In the genomic region with DNA sequence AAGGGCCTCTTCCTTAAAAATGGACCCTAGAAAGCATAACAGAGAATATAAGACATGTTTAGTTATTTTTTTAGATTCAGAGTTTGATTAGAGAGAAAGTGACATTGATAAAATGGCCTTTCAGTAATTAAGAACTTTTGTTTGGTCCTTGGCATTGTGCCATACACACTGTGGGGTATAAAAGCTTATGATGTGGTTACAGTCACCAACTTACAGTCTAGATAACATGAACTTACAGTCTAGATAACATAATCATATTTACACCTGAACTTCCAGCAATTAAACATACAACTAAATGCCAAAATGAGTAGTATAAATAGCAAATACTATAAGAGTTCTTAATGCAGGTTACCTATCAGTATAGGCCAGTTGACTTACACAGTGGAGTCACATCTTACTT, we compare ENCODE assay signal across 18 cellular contexts. TPM values are rescaled to one million over a fixed set of nuclear protein-coding genes. Genes with fewer than 3 reads are reported as not detected.
A peak's percentile ranks its signal among the peaks of the same experiment; 100 is the strongest.
DNase-seq lines count a peak whose midpoint lies in the region; ATAC-seq and TF ChIP-seq lines count a peak whose summit lies in the region.
"Had no signal": no experiment of that assay in that cellular context is flagged by ENCODE, and none has a peak within 500 bp of the region (broad histone marks: within the 10 kb centered on the region; RNA-seq: fewer than 3 reads in every experiment).

No MANE protein-coding gene starts in this region.

- CTCF ChIA-PET in HEK293 (lab: Yijun Ruan, JAX), result interaction anchor here (0.5 to 2.3 kb wide), 3 partner anchors 10 to 47 kb away, joined by 3 to 15 read pairs (median 3); no protein-coding TSS in a partner anchor

- no peak for TF ChIP-seq CTCF in HEK293 (tag by site-specific recombination; IDR thresholded peaks at IDR 0.05)
- TF ChIP-seq CTCF in smooth muscle cell (IDR thresholded peaks at IDR 0.05; ENCODE audit: borderline replicate concordance, insufficient read depth, poor library complexity, severe bottlenecking), result no peak

- H3K79me2 ChIP-seq in smooth muscle cell (ENCODE audit: low read depth), result no peaks in the 10 kb centered on the region

- H3K36me3 ChIP-seq in HEK293 (ENCODE audit: control insufficient read depth in 2 of 2, insufficient read depth in 1 of 2, low read length in 2 of 2), result no peaks in the 10 kb centered on the region
- no peaks in the 10 kb centered on the region for H3K36me3 ChIP-seq in smooth muscle cell (ENCODE audit: low read depth)
- H3K36me3 ChIP-seq: BE2C, Peyer's patch had no signal

- H3K27ac ChIP-seq in HEK293 (ENCODE audit: extremely low read depth, low read depth, low read length) (no peak overlapping the region), smooth muscle cell (ENCODE audit: low read depth) (no peak overlapping the region)
- H3K27ac ChIP-seq: Peyer's patch had no signal

- POLR2A ChIA-PET in HEK293 (lab: Yijun Ruan, JAX), result no interaction called here

- ATAC-seq in HG03139 (IDR thresholded peaks at IDR 0.05; ENCODE audit: unreplicated experiment), result no peak
- no peak for ATAC-seq in HG02678 (IDR thresholded peaks at IDR 0.05; ENCODE audit: unreplicated experiment)

- H3K4me2 ChIP-seq in smooth muscle cell, result peak overlapping the region; percentile 22

- DNase-seq in NCI-H82 (lab: John Stamatoyannopoulos, UW) (peak; percentile 57), NCI-H82 treated with DMSO at 0.1 percent for 48 hours (lab: John Stamatoyannopoulos, UW; ENCODE audit: unreplicated experiment) (no peak), NCI-H1105 treated with DMSO at 0.1 percent for 48 hours (lab: John Stamatoyannopoulos, UW) (peak; percentile 36), smooth muscle cell (lab: John Stamatoyannopoulos, UW; ENCODE audit: unreplicated experiment) (no peak)
- DNase-seq: BE2C, DMS79, KBM-7, NCI-H1092 treated with DMSO at 0.1 percent for 48 hours, NCI-H187 treated with DMSO at 0.1 percent for 48 hours, NCI-H2107, NCI-H2227 treated with DMSO at 0.1 percent for 48 hours, NCI-H524 treated with DMSO at 0.1 percent for 48 hours, Peyer's patch, T-helper 9 cell had no signal

- no peak overlapping the region for H3K4me3 ChIP-seq in HEK293 (ENCODE audit: low read depth, low read length)
- no peak overlapping the region for H3K4me3 ChIP-seq in smooth muscle cell
- H3K4me3 ChIP-seq: Peyer's patch had no signal

- no peak overlapping the region for H3K9ac ChIP-seq in smooth muscle cell (ENCODE audit: low read depth)

- H3F3A ChIP-seq in smooth muscle cell (ENCODE audit: low read depth), result no peaks in the 10 kb centered on the region

- H3K27me3 ChIP-seq in smooth muscle cell (ENCODE audit: low read depth), result peaks cover 10% of the 10 kb centered on the region
- H3K27me3 ChIP-seq: BE2C, Peyer's patch had no signal

- H3K4me1 ChIP-seq in HEK293 (ENCODE audit: control insufficient read depth, insufficient read depth, low read length) (peaks cover 23% of the 10 kb centered on the region), smooth muscle cell (ENCODE audit: low read depth) (no peaks in the 10 kb centered on the region)
- H3K4me1 ChIP-seq: BE2C, Peyer's patch had no signal

- no peaks in the 10 kb centered on the region for H3K9me3 ChIP-seq in HEK293 (ENCODE audit: control insufficient read depth, insufficient read depth, low read depth, low read length)
- no peaks in the 10 kb centered on the region for H3K9me3 ChIP-seq in smooth muscle cell (replicated peaks; ENCODE audit: low read depth)
- H3K9me3 ChIP-seq: BE2C, Peyer's patch had no signal

- no peaks in the 10 kb centered on the region for H4K20me1 ChIP-seq in smooth muscle cell (ENCODE audit: low read depth)

- no peak overlapping the region for H2AFZ ChIP-seq in smooth muscle cell (ENCODE audit: low read depth)

TF ChIP-seq in HEK293, 187 proteins besides CTCF, POLR2A, EP300 and RAD21 (continues in another document):
- TF ChIP-seq, protein P1, sequence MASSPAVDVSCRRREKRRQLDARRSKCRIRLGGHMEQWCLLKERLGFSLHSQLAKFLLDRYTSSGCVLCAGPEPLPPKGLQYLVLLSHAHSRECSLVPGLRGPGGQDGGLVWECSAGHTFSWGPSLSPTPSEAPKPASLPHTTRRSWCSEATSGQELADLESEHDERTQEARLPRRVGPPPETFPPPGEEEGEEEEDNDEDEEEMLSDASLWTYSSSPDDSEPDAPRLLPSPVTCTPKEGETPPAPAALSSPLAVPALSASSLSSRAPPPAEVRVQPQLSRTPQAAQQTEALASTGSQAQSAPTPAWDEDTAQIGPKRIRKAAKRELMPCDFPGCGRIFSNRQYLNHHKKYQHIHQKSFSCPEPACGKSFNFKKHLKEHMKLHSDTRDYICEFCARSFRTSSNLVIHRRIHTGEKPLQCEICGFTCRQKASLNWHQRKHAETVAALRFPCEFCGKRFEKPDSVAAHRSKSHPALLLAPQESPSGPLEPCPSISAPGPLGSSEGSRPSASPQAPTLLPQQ (tag by site-specific recombination; IDR thresholded peaks at IDR 0.05), result no peak
- TF ChIP-seq PRDM10 (tag by site-specific recombination; IDR thresholded peaks at IDR 0.05) (no peak), GLIS2 (tag by site-specific recombination; IDR thresholded peaks at IDR 0.05) (no peak), ZNF391 (tag by site-specific recombination; IDR thresholded peaks at IDR 0.05; ENCODE audit: borderline replicate concordance, low read depth) (no peak), ZNF488 (tag by site-specific recombination; IDR thresholded peaks at IDR 0.05) (no peak), FEZF1 (tag by site-specific recombination; IDR thresholded peaks at IDR 0.05) (peak; percentile 74), ZNF610 (tag by site-specific recombination; IDR thresholded peaks at IDR 0.05; ENCODE audit: borderline replicate concordance) (0 out of 2 replicates have a peak, but pooled peaks have one; percentile 22), HOXC10 (CRISPR knock-in tag; IDR thresholded peaks at IDR 0.05) (no peak), MZF1 (tag by site-specific recombination; IDR thresholded peaks at IDR 0.05; ENCODE audit: borderline replicate concordance) (no peak), KLF17 (tag by site-specific recombination; IDR thresholded peaks at IDR 0.05) (no peak), HOXD13 (CRISPR knock-in tag; IDR thresholded peaks at IDR 0.05; ENCODE audit: borderline replicate concordance) (no peak)
- TF ChIP-seq, protein P2, sequence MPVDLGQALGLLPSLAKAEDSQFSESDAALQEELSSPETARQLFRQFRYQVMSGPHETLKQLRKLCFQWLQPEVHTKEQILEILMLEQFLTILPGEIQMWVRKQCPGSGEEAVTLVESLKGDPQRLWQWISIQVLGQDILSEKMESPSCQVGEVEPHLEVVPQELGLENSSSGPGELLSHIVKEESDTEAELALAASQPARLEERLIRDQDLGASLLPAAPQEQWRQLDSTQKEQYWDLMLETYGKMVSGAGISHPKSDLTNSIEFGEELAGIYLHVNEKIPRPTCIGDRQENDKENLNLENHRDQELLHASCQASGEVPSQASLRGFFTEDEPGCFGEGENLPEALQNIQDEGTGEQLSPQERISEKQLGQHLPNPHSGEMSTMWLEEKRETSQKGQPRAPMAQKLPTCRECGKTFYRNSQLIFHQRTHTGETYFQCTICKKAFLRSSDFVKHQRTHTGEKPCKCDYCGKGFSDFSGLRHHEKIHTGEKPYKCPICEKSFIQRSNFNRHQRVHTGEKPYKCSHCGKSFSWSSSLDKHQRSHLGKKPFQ (tag by site-specific recombination; IDR thresholded peaks at IDR 0.05), result peak; percentile 38; the same call in 1 of the 2 replicates

RNA-seq across cellular contexts. Expression of gene EFEMP1, which starts 25.6 kb away (rescaled TPM):
- total RNA-seq in smooth muscle cell, result 28.3 and 35.8 TPM in 2 replicates
- polyA plus RNA-seq in smooth muscle cell, result 17.1 and 19.2 TPM in 2 replicates
- total RNA-seq: T-helper 1 cell treated with Interleukin-12 subunit alpha and Interleukin-12 subunit beta and Interleukin-4 antibody, amounts not matched to agents 30 ng/mL and 1 ng/mL, for 36 hours had no signal

Comparison
In these comparisons a context has a peak if more than half of its experiments do, and no peak if none do; other contexts are left out.
1. DNase-seq: peak in NCI-H82 (single experiment) and NCI-H1105 treated with DMSO at 0.1 percent for 48 hours (single experiment); none in NCI-H82 treated with DMSO at 0.1 percent for 48 hours (single experiment) and smooth muscle cell (single experiment).